In the genomic region with DNA sequence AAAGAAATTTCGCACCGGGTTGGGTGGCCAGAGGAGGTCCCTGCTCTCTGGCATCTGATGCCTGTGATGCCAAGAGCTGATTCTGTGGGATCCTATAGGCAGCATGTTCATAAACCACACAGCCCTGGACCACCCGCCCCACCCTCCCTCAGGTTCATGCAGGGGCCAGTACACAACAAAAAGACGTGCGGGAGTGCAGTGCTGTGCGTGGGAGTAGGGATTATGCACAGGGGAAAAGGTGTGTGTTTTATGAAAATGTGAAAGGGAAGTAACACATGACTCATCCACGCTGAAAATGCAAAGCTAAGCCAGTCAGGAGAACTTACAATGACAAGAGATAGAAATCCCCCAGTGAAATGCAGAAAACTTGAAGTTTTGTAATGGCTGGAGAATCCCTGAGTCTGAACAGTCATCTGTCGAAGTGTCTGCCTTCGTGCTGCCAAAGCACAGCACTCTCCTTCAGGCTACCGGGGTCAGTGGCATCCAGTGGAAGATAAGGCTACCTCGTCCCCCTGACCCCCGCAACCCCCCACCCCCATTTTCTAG, we compare ENCODE assay signal across 1 cellular context.
TF ChIP-seq lines count a peak whose summit lies in the region.

No MANE protein-coding gene starts in this region.

TF ChIP-seq in GM23338, 12 proteins besides CTCF, POLR2A, EP300 and RAD21:
- TF ChIP-seq ZNF462 (CRISPR knock-in tag; IDR thresholded peaks at IDR 0.05) = no peak
- TF ChIP-seq EZH2phosphoT487 (IDR thresholded peaks at IDR 0.05; ENCODE audit: unreplicated experiment) = no peak
- no peak for TF ChIP-seq NANOG (IDR thresholded peaks at IDR 0.05; ENCODE audit: borderline replicate concordance)
- no peak for TF ChIP-seq STAT1 (IDR thresholded peaks at IDR 0.05; ENCODE audit: unreplicated experiment)
- no peak for TF ChIP-seq JUNB (IDR thresholded peaks at IDR 0.05; ENCODE audit: unreplicated experiment)
- TF ChIP-seq ZNF114 (CRISPR knock-in tag; IDR thresholded peaks at IDR 0.05) = no peak
- no peak for TF ChIP-seq POLR2AphosphoS5 (IDR thresholded peaks at IDR 0.05; ENCODE audit: low read depth)
